Comparison of ENCODE assay signal across 8 cellular contexts in genomic region chr3:179652467-179653105, GRCh38. TPM values are rescaled to one million over a fixed set of nuclear protein-coding genes. Genes with fewer than 3 reads are reported as not detected.
DNase-seq lines count a peak whose midpoint lies in the region; ATAC-seq and TF ChIP-seq lines count a peak whose summit lies in the region.

Gene USP13, plus strand, starts transcription at chr3:179653040. Its CDS starts 186 bp downstream, at chr3:179653226.

- H3K4me3 ChIP-seq in GM23338 (peak within 1 kb of the TSS; percentile 95), Karpas-422 (ENCODE audit: low read length) (peak within 1 kb of the TSS; percentile 86), thymus (ENCODE audit: low read length) (peak within 1 kb of the TSS; percentile 89)

- H2AFZ ChIP-seq in GM23338 (peak within 1 kb of the TSS; percentile 85), Karpas-422 (ENCODE audit: low read length) (peak within 1 kb of the TSS; percentile 88)

- ATAC-seq in GM23338 (peak; percentile 70), omental fat pad (ENCODE audit: low FRiP score) (peak; percentile 84)

- peaks cover 16% of the 10 kb centered on the region for H3K27me3 Mint-ChIP-seq in GM23338 (ENCODE audit: insufficient read depth, low read depth, poor library complexity)
- peaks cover 1% of the 10 kb centered on the region for H3K27me3 Mint-ChIP-seq in activated naive CD4-positive, alpha-beta T cell treated with anti-CD3 and anti-CD28 coated beads, Interleukin-2, amount 50 U/mL, for 24 hours

- H3K27ac Mint-ChIP-seq in GM23338 = peak within 1 kb of the TSS; percentile 89
- peak within 1 kb of the TSS; percentile 87 for H3K27ac Mint-ChIP-seq in activated naive CD4-positive, alpha-beta T cell treated with anti-CD3 and anti-CD28 coated beads, Interleukin-2, amount 50 U/mL, for 24 hours

- H4K20me1 ChIP-seq in GM23338 (replicated peaks; ENCODE audit: insufficient read depth) = peaks cover 13% of the 10 kb centered on the region
- 0 out of 2 replicates have a peak, but pooled peaks cover 9% of the 10 kb centered on the region for H4K20me1 ChIP-seq in Karpas-422 (ENCODE audit: insufficient read depth, low read depth, low read length)

- H3K4me1 Mint-ChIP-seq in GM23338 = peaks cover 22% of the 10 kb centered on the region
- peaks cover 37% of the 10 kb centered on the region for H3K4me1 Mint-ChIP-seq in activated naive CD4-positive, alpha-beta T cell treated with anti-CD3 and anti-CD28 coated beads, Interleukin-2, amount 50 U/mL, for 24 hours

- H3K27me3 ChIP-seq in GM23338 (ENCODE audit: insufficient read depth) = peaks cover 13% of the 10 kb centered on the region
- no peaks in the 10 kb centered on the region for H3K27me3 ChIP-seq in Karpas-422 (ENCODE audit: low read length)
- H3K27me3 ChIP-seq in thymus (ENCODE audit: control insufficient read depth, insufficient read depth) = no peaks in the 10 kb centered on the region

- peaks cover 4% of the 10 kb centered on the region for H3K36me3 Mint-ChIP-seq in GM23338 (ENCODE audit: low read depth)
- H3K36me3 Mint-ChIP-seq in activated naive CD4-positive, alpha-beta T cell treated with anti-CD3 and anti-CD28 coated beads, Interleukin-2, amount 50 U/mL, for 24 hours = peaks cover 2% of the 10 kb centered on the region

- no peaks in the 10 kb centered on the region for H3K9me3 ChIP-seq in Karpas-422 (ENCODE audit: low read length)
- no peaks in the 10 kb centered on the region for H3K9me3 ChIP-seq in thymus (ENCODE audit: control insufficient read depth)

- H3K9me3 Mint-ChIP-seq in GM23338 = peaks cover 5% of the 10 kb centered on the region; the same call in 1 of the 3 replicates
- no peaks in the 10 kb centered on the region for H3K9me3 Mint-ChIP-seq in activated naive CD4-positive, alpha-beta T cell treated with anti-CD3 and anti-CD28 coated beads, Interleukin-2, amount 50 U/mL, for 24 hours

- H3K4me2 ChIP-seq in GM23338 (peak within 1 kb of the TSS; percentile 98), Karpas-422 (ENCODE audit: low read depth, low read length, poor library complexity, severe bottlenecking) (peak within 1 kb of the TSS; percentile 97)

- peak within 1 kb of the TSS; percentile 94 for H3K4me3 Mint-ChIP-seq in GM23338
- peak within 1 kb of the TSS; percentile 94 for H3K4me3 Mint-ChIP-seq in activated naive CD4-positive, alpha-beta T cell treated with anti-CD3 and anti-CD28 coated beads, Interleukin-2, amount 50 U/mL, for 24 hours

- H3F3A ChIP-seq in GM23338 (replicated peaks; ENCODE audit: low read depth) = no peaks in the 10 kb centered on the region; the same call in 1 of the 2 replicates

- H3K79me2 ChIP-seq in GM23338 (replicated peaks; ENCODE audit: insufficient read depth) (peaks cover 40% of the 10 kb centered on the region), Karpas-422 (ENCODE audit: low read length) (peaks cover 44% of the 10 kb centered on the region)

- H3K9me2 ChIP-seq in GM23338 (ENCODE audit: insufficient read depth) (no peaks in the 10 kb centered on the region), Karpas-422 (replicated peaks; ENCODE audit: insufficient read depth, low read length) (no peaks in the 10 kb centered on the region)

- DNase-seq in GM03348 (ENCODE audit: low spot score) (peak; percentile 91), GM23338 (ENCODE audit: low spot score) (peak; percentile 86), Karpas-422 (peak; percentile 94), SIG-M5 (lab: John Stamatoyannopoulos, UW) (peak; percentile 22), glomerular endothelial cell (ENCODE audit: extremely low read depth, low read depth, low spot score) (peak; percentile 63), omental fat pad (ENCODE audit: low spot score) (peak; percentile 28)

- H3K36me3 ChIP-seq in GM23338 (ENCODE audit: insufficient read depth) (no peaks in the 10 kb centered on the region), Karpas-422 (ENCODE audit: insufficient read depth, low read length) (peaks cover 8% of the 10 kb centered on the region; the same call in 1 of the 2 replicates), thymus (ENCODE audit: control insufficient read depth, insufficient read depth) (no peaks in the 10 kb centered on the region)

- WGBS in thymus = under 1% methylated on average over 57 of the region's 58 CpGs

- H3K27ac ChIP-seq in GM23338 (ENCODE audit: low read depth) (peak within 1 kb of the TSS; percentile 87; the same call in 1 of the 2 replicates), Karpas-422 (ENCODE audit: low read length) (peak within 1 kb of the TSS; percentile 82), thymus (ENCODE audit: low read depth) (peak within 1 kb of the TSS; percentile 94)

- TF ChIP-seq CTCF in GM23338 (conservative IDR thresholded peaks at IDR 0.05; ENCODE audit: low read depth in 2 of 2) (peak in 1 of 2 experiments; percentile 21; a peak in 1 of 4 replicates), omental fat pad (IDR thresholded peaks at IDR 0.05) (no peak)

- H3K4me1 ChIP-seq in GM23338 (ENCODE audit: insufficient read depth) = peaks cover 15% of the 10 kb centered on the region
- H3K4me1 ChIP-seq in Karpas-422 (ENCODE audit: low read length) = peaks cover 33% of the 10 kb centered on the region
- H3K4me1 ChIP-seq in thymus (ENCODE audit: control insufficient read depth, insufficient read depth, low read length) = peaks cover 2% of the 10 kb centered on the region

- peak within 1 kb of the TSS; percentile 90 for H3K9ac ChIP-seq in Karpas-422 (ENCODE audit: low read length)

TF ChIP-seq in GM23338, 12 proteins besides CTCF, POLR2A, EP300 and RAD21:
- TF ChIP-seq POLR2AphosphoS5 (IDR thresholded peaks at IDR 0.05; ENCODE audit: low read depth) = peak; percentile 24; the same call in 1 of the 2 replicates
- no peak for TF ChIP-seq ETS1 (IDR thresholded peaks at IDR 0.05)
- TF ChIP-seq ZNF114 (CRISPR knock-in tag; IDR thresholded peaks at IDR 0.05) = no peak
- TF ChIP-seq CREB1 (CRISPR knock-in tag; IDR thresholded peaks at IDR 0.05; ENCODE audit: low read depth) = 0 out of 2 replicates have a peak, but pooled peaks have one; percentile 21

RNA-seq across cellular contexts. Expression of gene USP13, which starts in this region (rescaled TPM):
- 13.2 and 22.7 TPM in 2 replicates for total RNA-seq in GM23338 (2014; rRNA removed; shearing (Covaris generic))
- polyA plus RNA-seq in GM23338 (2016; fragmentation: Nextera tagmentation; extraction: Ambion mirVana) (8.9 and 9.6 TPM in 2 replicates), thymus (1.8 TPM)
- total RNA-seq in Karpas-422 (2014; rRNA removed; shearing (Covaris generic); ENCODE audit: low replicate concordance) = 17.5 and 22.1 TPM in 2 replicates
- total RNA-seq in glomerular endothelial cell (10.7 and 23.3 TPM in 2 replicates), omental fat pad (10 to 100 TPM in 3 of 4 donors, 1 to 10 TPM in 1; 9.6 to 37.5 (median 17.2) TPM)

Comparison
In these comparisons a context has a peak if more than half of its experiments do, and no peak if none do; other contexts are left out.
1. Peak in every context shown above with its lines: DNase-seq, ATAC-seq, H3K4me3 ChIP-seq and H3K27ac ChIP-seq.
2. DNase-seq: peak in every context shown above with its lines; median percentile 94 in Karpas-422; 91 in GM03348; 86 in GM23338; 63 in glomerular endothelial cell; 28 in omental fat pad; 22 in SIG-M5.